Comparison of ENCODE assay signal across 8 cellular contexts in genomic region chr14:93331375-93332031, GRCh38. TPM values are rescaled to one million over a fixed set of nuclear protein-coding genes. Genes with fewer than 3 reads are reported as not detected.
A peak's percentile ranks its signal among the peaks of the same experiment; 100 is the strongest.
DNase-seq lines count a peak whose midpoint lies in the region; ATAC-seq and TF ChIP-seq lines count a peak whose summit lies in the region.

No MANE protein-coding gene starts in this region.

- TF ChIP-seq CTCF in Peyer's patch (IDR thresholded peaks at IDR 0.05) (no peak), neural cell (IDR thresholded peaks at IDR 0.05; ENCODE audit: poor library complexity, severe bottlenecking) (no peak)

- peaks cover 0 to 13% (median 11%) of the 10 kb centered on the region in 11 experiments; a peak in 19 of 22 replicates for H3K9me3 ChIP-seq in BLaER1 treated with 17β-estradiol and CSF1 and Interleukin-3, amounts not matched to agents 10 nM and 100 nM (replicated peaks in 1 of 11)
- H3K9me3 ChIP-seq in Peyer's patch = no peaks in the 10 kb centered on the region
- H3K9me3 ChIP-seq in neural cell (ENCODE audit: low read length) = no peaks in the 10 kb centered on the region

- no peaks in the 10 kb centered on the region for H3F3A ChIP-seq in neural cell (ENCODE audit: insufficient read depth, low read length, poor library complexity, severe bottlenecking)

- H3K27ac ChIP-seq in BLaER1 treated with 17β-estradiol and CSF1 and Interleukin-3, amounts not matched to agents 10 nM and 100 nM = peak overlapping the region; percentile 89 to 99 (median 93); a peak in 21 of 22 replicates
- H3K27ac ChIP-seq in Peyer's patch = peak overlapping the region; percentile 98 to 100 (median 98)
- peak overlapping the region; percentile 93 for H3K27ac ChIP-seq in epithelial cell of prostate
- peak overlapping the region; percentile 84 for H3K27ac ChIP-seq in neural cell (ENCODE audit: low read length)

- peaks cover 0 to 16% (median 3%) of the 10 kb centered on the region in 11 experiments; a peak in 6 of 22 replicates for H3K36me3 ChIP-seq in BLaER1 treated with 17β-estradiol and CSF1 and Interleukin-3, amounts not matched to agents 10 nM and 100 nM
- H3K36me3 ChIP-seq in Peyer's patch = no peaks in the 10 kb centered on the region
- no peaks in the 10 kb centered on the region for H3K36me3 ChIP-seq in neural cell (ENCODE audit: insufficient read depth, low read length)

- no peak for ATAC-seq in GM19035 (IDR thresholded peaks at IDR 0.05; ENCODE audit: unreplicated experiment)

- no peak for TF ChIP-seq POLR2A in Peyer's patch (IDR thresholded peaks at IDR 0.05)

- TF ChIP-seq RAD21 in neural cell (conservative IDR thresholded peaks at IDR 0.05) = no peak

- H3K9ac ChIP-seq in BLaER1 treated with 17β-estradiol and CSF1 and Interleukin-3, amounts not matched to agents 10 nM and 100 nM = peak overlapping the region; percentile 93 to 100 (median 96)
- peak overlapping the region; percentile 85 for H3K9ac ChIP-seq in neural cell (ENCODE audit: low read length)

- no peak for TF ChIP-seq EP300 in neural cell (conservative IDR thresholded peaks at IDR 0.05; ENCODE audit: poor library complexity, severe bottlenecking)

- H2AFZ ChIP-seq in neural cell (ENCODE audit: low read depth, low read length) = no peak overlapping the region

- peak overlapping the region; percentile 81 to 95 (median 88) for H3K4me2 ChIP-seq in BLaER1 treated with 17β-estradiol and CSF1 and Interleukin-3, amounts not matched to agents 10 nM and 100 nM
- H3K4me2 ChIP-seq in neural cell (ENCODE audit: low read length) = peak overlapping the region; percentile 85

- peaks cover 28 to 52% (median 32%) of the 10 kb centered on the region in 10 experiments for H3K4me1 ChIP-seq in BLaER1 treated with 17β-estradiol and CSF1 and Interleukin-3, amounts not matched to agents 10 nM and 100 nM
- peaks cover 0 to 42% (median 9%) of the 10 kb centered on the region in 4 donors for H3K4me1 ChIP-seq in Peyer's patch

- no peaks in the 10 kb centered on the region for H3K27me3 ChIP-seq in BLaER1 treated with 17β-estradiol and CSF1 and Interleukin-3, amounts not matched to agents 10 nM and 100 nM
- H3K27me3 ChIP-seq in Peyer's patch (no peaks in the 10 kb centered on the region), neural cell (ENCODE audit: insufficient read depth, low read depth, low read length) (no peaks in the 10 kb centered on the region)

- DNase-seq in Peyer's patch (peak in 2 of 3 donors; percentile 52 to 62), epithelial cell of prostate (ENCODE audit: low read depth, low spot score) (no peak), NCI-H510A treated with DMSO at 0.1 percent for 48 hours (lab: John Stamatoyannopoulos, UW) (no peak), OCI-M2 (lab: John Stamatoyannopoulos, UW; ENCODE audit: unreplicated experiment) (no peak), T1000 (lab: John Stamatoyannopoulos, UW) (no peak)

- peak overlapping the region; percentile 77 to 96 (median 92) for H3K4me3 ChIP-seq in BLaER1 treated with 17β-estradiol and CSF1 and Interleukin-3, amounts not matched to agents 10 nM and 100 nM
- H3K4me3 ChIP-seq in Peyer's patch = peak overlapping the region; percentile 95 to 99 (median 98)
- peak overlapping the region; percentile 87 for H3K4me3 ChIP-seq in neural cell (ENCODE audit: low read length)

- H4K20me1 ChIP-seq in BLaER1 treated with 17β-estradiol and CSF1 and Interleukin-3, amounts not matched to agents 10 nM and 100 nM = peaks cover 39 to 61% (median 54%) of the 10 kb centered on the region in 11 experiments; a peak in 20 of 22 replicates
- H4K20me1 ChIP-seq in neural cell (ENCODE audit: insufficient read depth) = no peaks in the 10 kb centered on the region

- peaks cover 52% of the 10 kb centered on the region for H3K79me2 ChIP-seq in neural cell (replicated peaks; ENCODE audit: insufficient read depth, low read length)

- H3K9me2 ChIP-seq in neural cell (ENCODE audit: insufficient read depth, low read length) = no peaks in the 10 kb centered on the region

TF ChIP-seq in neural cell, 6 proteins besides CTCF, POLR2A, EP300 and RAD21:
- no peak for TF ChIP-seq MXI1 (conservative IDR thresholded peaks at IDR 0.05; ENCODE audit: poor library complexity, severe bottlenecking)
TF ChIP-seq in neural cell: peak in this region for 0.

RNA-seq across cellular contexts. Expression of gene BTBD7, which starts 1.3 kb away (rescaled TPM):
- total RNA-seq in Peyer's patch = 10 to 100 TPM; 28.1 to 38.1 (median 32.2) TPM
- polyA plus RNA-seq in neural cell = 11.4 and 11.5 TPM in 2 replicates
- polyA minus RNA-seq in neural cell = 56.4 and 60.1 TPM in 2 replicates

RNA-seq across cellular contexts. Expression of gene COX8C, which starts 15.5 kb away (rescaled TPM):
- total RNA-seq in Peyer's patch = not detected
- polyA plus RNA-seq in neural cell = not detected in 2 replicates
- polyA minus RNA-seq in neural cell = not detected in 2 replicates

Comparison
In these comparisons a context has a peak if more than half of its experiments do, and no peak if none do; other contexts are left out.
1. DNase-seq: peak in Peyer's patch (2 of 3); none in epithelial cell of prostate (single experiment), NCI-H510A treated with DMSO at 0.1 percent for 48 hours (single experiment), OCI-M2 (single experiment) and T1000 (single experiment).
2. Peak in every context shown above with its lines, with median percentiles within 50 percentile points of each other: H3K27ac ChIP-seq and H3K4me3 ChIP-seq.